10 cellular contexts compared by ENCODE assay signal in the genomic region with DNA sequence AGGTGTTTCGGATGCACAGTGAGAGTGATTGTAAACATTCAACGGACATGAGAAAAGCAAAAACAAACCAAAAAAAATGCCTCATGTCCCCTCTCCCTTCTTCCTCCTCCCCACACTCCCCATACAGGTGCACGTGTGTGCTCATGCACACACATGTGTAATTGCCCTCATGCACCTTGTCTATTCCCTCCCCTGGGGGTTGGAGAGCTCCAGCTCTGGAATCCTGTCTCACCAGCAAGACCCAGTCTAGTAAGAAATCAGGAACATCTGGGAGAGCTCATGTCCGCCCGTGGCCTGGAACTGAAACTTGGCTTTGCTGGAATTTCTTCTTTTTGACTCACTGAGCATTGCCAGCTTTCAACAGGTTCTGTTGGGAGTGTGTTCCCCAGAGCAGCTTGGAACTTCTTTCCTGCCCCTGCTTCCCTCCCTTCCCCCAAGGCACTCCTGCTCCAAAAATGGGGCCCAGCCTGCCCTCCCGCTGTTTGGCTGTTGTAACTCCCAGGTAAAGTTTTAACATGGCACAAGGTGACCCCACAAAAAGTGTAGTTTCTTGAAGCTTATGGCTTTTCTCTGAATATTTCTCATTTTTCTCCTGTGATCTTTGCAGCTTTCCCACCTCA.
DNase-seq lines count a peak whose midpoint lies in the region; ATAC-seq and FAIRE-seq lines count a peak whose summit lies in the region.
"Had no signal": no experiment of that assay in that cellular context is flagged by ENCODE, and none has a peak within 500 bp of the region (broad histone marks: within the 10 kb centered on the region; RNA-seq: fewer than 3 reads in every experiment).

No MANE protein-coding gene starts in this region.

- peak overlapping the region; percentile 89 for H2AK5ac ChIP-seq in mesendoderm (ENCODE audit: low read length)

- WGBS in mesendoderm (ENCODE audit: extremely low coverage, insufficient coverage, low lambda C conversion rate): no CpG with 5 or more reads among the region's 6 CpGs

- H3K27ac ChIP-seq in mesendoderm (ENCODE audit: low read depth, low read length): peak overlapping the region; percentile 74
- H3K27ac ChIP-seq: suprapubic skin had no signal

- DNase-seq in GM04504 (ENCODE audit: low read depth) (peak; percentile 68), mesendoderm (no peak), posterior vena cava (ENCODE audit: low spot score) (no peak), occipital lobe (lab: John Stamatoyannopoulos, UW) (no peak), urothelium cell line (ENCODE audit: low spot score) (no peak), HuH-7.5 (ENCODE audit: low spot score) (no peak)
- DNase-seq in central memory CD8-positive, alpha-beta T cell (ENCODE audit: low spot score in 2 of 2): no peak
- DNase-seq: NCI-H1436 had no signal

- H3K27ac Mint-ChIP-seq in central memory CD8-positive, alpha-beta T cell (ENCODE audit: low read depth): peak overlapping the region; percentile 20

- H2BK5ac ChIP-seq in mesendoderm (ENCODE audit: low read length): peak overlapping the region; percentile 70

- peak overlapping the region; percentile 35 for H2BK120ac ChIP-seq in mesendoderm (ENCODE audit: low read depth, low read length)

- peak overlapping the region; percentile 22 for H3K9ac ChIP-seq in mesendoderm (ENCODE audit: low read length)

- no peak overlapping the region for H3K4me2 ChIP-seq in mesendoderm (ENCODE audit: low read length)

- ATAC-seq in HG02870 (IDR thresholded peaks at IDR 0.05; ENCODE audit: unreplicated experiment): peak; percentile 3
- ATAC-seq in central memory CD8-positive, alpha-beta T cell (replicated peaks; ENCODE audit: extremely low read depth, poor library complexity, severe bottlenecking): no peak

- H3K79me2 ChIP-seq in mesendoderm (ENCODE audit: control insufficient read depth, insufficient read depth, low read length): no peaks in the 10 kb centered on the region

- no peak overlapping the region for H4K8ac ChIP-seq in mesendoderm (ENCODE audit: low read depth, low read length)

- peaks cover 16% of the 10 kb centered on the region for H3K36me3 Mint-ChIP-seq in central memory CD8-positive, alpha-beta T cell (ENCODE audit: insufficient read depth)

- peaks cover 20% of the 10 kb centered on the region for H3K4me1 ChIP-seq in mesendoderm (ENCODE audit: control insufficient read depth, low read depth, low read length)

- H3K79me1 ChIP-seq in mesendoderm (ENCODE audit: low read length): no peaks in the 10 kb centered on the region

- peak overlapping the region; percentile 72 for H3K56ac ChIP-seq in mesendoderm (ENCODE audit: low read length)

- no peak overlapping the region for H3K4me3 Mint-ChIP-seq in central memory CD8-positive, alpha-beta T cell

- H2BK15ac ChIP-seq in mesendoderm (replicated peaks; ENCODE audit: low read depth): peak overlapping the region; percentile 67

- no peaks in the 10 kb centered on the region for H3K27me3 Mint-ChIP-seq in central memory CD8-positive, alpha-beta T cell

- no peaks in the 10 kb centered on the region for H3K9me3 Mint-ChIP-seq in central memory CD8-positive, alpha-beta T cell

- peaks cover 55% of the 10 kb centered on the region for H3K4me1 Mint-ChIP-seq in central memory CD8-positive, alpha-beta T cell

- H3K27me3 ChIP-seq in mesendoderm (ENCODE audit: insufficient read depth, low read length, poor library complexity): no peaks in the 10 kb centered on the region
- H3K27me3 ChIP-seq: suprapubic skin had no signal

- peak overlapping the region; percentile 62 for H3K4ac ChIP-seq in mesendoderm (ENCODE audit: low read depth, low read length)

- peak overlapping the region; percentile 94 for H3K18ac ChIP-seq in mesendoderm (ENCODE audit: low read length)

- no peaks in the 10 kb centered on the region for H3K36me3 ChIP-seq in mesendoderm (ENCODE audit: control insufficient read depth, insufficient read depth, low read length)

- H4K5ac ChIP-seq in mesendoderm (ENCODE audit: low read length): no peak overlapping the region

- no peak overlapping the region for H3K4me3 ChIP-seq in mesendoderm (ENCODE audit: low read length)
- H3K4me3 ChIP-seq: suprapubic skin had no signal

- no peak for FAIRE-seq in urothelium cell line (lab: Jason Lieb, UNC)

- H3K23ac ChIP-seq in mesendoderm (ENCODE audit: low read length): no peak overlapping the region

- intact Hi-C loops in posterior vena cava (cut with DNase I): no loop called here
